Comparison of ENCODE assay signal across 1 cellular context in genomic region chr2:38098351-38099095, GRCh38.
TF ChIP-seq lines count a peak whose summit lies in the region.

No MANE protein-coding gene starts in this region.

TF ChIP-seq in H1, 55 proteins besides CTCF, POLR2A, EP300 and RAD21 (continued from another document):
- TF ChIP-seq E2F6 (IDR thresholded peaks at IDR 0.05): no peak
- no peak for TF ChIP-seq BCL11A (IDR thresholded peaks at IDR 0.05; ENCODE audit: low read depth in 2 of 2, low read length in 2 of 2)
- TF ChIP-seq TBP (IDR thresholded peaks at IDR 0.05; ENCODE audit: low read depth, low read length): no peak
- TF ChIP-seq RFX5 (IDR thresholded peaks at IDR 0.05; ENCODE audit: borderline replicate concordance, low read depth, low read length): no peak
- no peak for TF ChIP-seq HDAC2 (IDR thresholded peaks at IDR 0.05; ENCODE audit: borderline replicate concordance in 1 of 2, low read depth in 2 of 2, low read length in 2 of 2)
- TF ChIP-seq SP4 (IDR thresholded peaks at IDR 0.05; ENCODE audit: low read length): no peak
- no peak for TF ChIP-seq CEBPB (IDR thresholded peaks at IDR 0.05; ENCODE audit: low read depth, low read length)
- no peak for TF ChIP-seq SP1 (IDR thresholded peaks at IDR 0.05; ENCODE audit: low read depth, low read length)
- no peak for TF ChIP-seq SIX5 (IDR thresholded peaks at IDR 0.05; ENCODE audit: low read depth, low read length)
- TF ChIP-seq PHF8 (conservative IDR thresholded peaks at IDR 0.05; ENCODE audit: low read depth, low read length): no peak
- no peak for TF ChIP-seq YY1 (IDR thresholded peaks at IDR 0.05; ENCODE audit: low read depth, low read length)
- no peak for TF ChIP-seq TAF1 (IDR thresholded peaks at IDR 0.05; ENCODE audit: low read depth, low read length)
